ENCODE assay signal across 9 cellular contexts in genomic region chr11:45665933-45666647, GRCh38. TPM values are rescaled to one million over a fixed set of nuclear protein-coding genes. Genes with fewer than 3 reads are reported as not detected.
DNase-seq lines count a peak whose midpoint lies in the region; ATAC-seq and TF ChIP-seq lines count a peak whose summit lies in the region.
"Had no signal": no experiment of that assay in that cellular context is flagged by ENCODE, and none has a peak within 500 bp of the region (broad histone marks: within the 10 kb centered on the region; RNA-seq: fewer than 3 reads in every experiment).

No MANE protein-coding gene starts in this region.

- TF ChIP-seq CTCF in endodermal cell (conservative IDR thresholded peaks at IDR 0.05): no peak
- no peak for TF ChIP-seq CTCF in neural progenitor cell (IDR thresholded peaks at IDR 0.05)

- H2AFZ ChIP-seq in ACC112 (ENCODE audit: low read length, unreplicated experiment) (peak overlapping the region; percentile 70), neural progenitor cell (replicated peaks) (peak overlapping the region; percentile 94)

- H3K9ac ChIP-seq in endodermal cell (ENCODE audit: extremely low read depth, low read length, poor library complexity, severe bottlenecking): no peak overlapping the region
- H3K9ac ChIP-seq in neural progenitor cell: no peak overlapping the region

- H3K4me3 ChIP-seq in ACC112 (ENCODE audit: low read depth, low read length) (peak overlapping the region; percentile 67), endodermal cell (ENCODE audit: low read length) (no peak overlapping the region), neural progenitor cell (peak overlapping the region; percentile 85)

- H3K27me3 Mint-ChIP-seq in IgD-negative memory B cell (peaks cover 48% of the 10 kb centered on the region), endodermal cell (ENCODE audit: insufficient read depth) (peaks cover 59% of the 10 kb centered on the region), neural progenitor cell (ENCODE audit: insufficient read depth, low read depth) (peaks cover 40% of the 10 kb centered on the region)

- H3K4me3 Mint-ChIP-seq in IgD-negative memory B cell (peak overlapping the region; percentile 17 to 80 (median 58)), endodermal cell (peak overlapping the region; percentile 54), neural progenitor cell (peak overlapping the region; percentile 86)

- H3K4me2 ChIP-seq in neural progenitor cell: peak overlapping the region; percentile 98

- H3K27ac ChIP-seq in ACC112 (ENCODE audit: low read depth, low read length) (no peak overlapping the region), endodermal cell (ENCODE audit: low read depth, low read length) (no peak overlapping the region), neural progenitor cell (no peak overlapping the region)

- peaks cover 33% of the 10 kb centered on the region for H3K4me1 ChIP-seq in ACC112 (ENCODE audit: control insufficient read depth, insufficient read depth, low read length, unreplicated experiment)
- peaks cover under 1% of the 10 kb centered on the region for H3K4me1 ChIP-seq in endodermal cell (ENCODE audit: control insufficient read depth, insufficient read depth, low read length)
- H3K4me1 ChIP-seq in neural progenitor cell: peaks cover 27% of the 10 kb centered on the region

- DNase-seq in endodermal cell (no peak), neural progenitor cell (ENCODE audit: low spot score) (no peak), NCI-H446 treated with DMSO at 0.1 percent for 48 hours (lab: John Stamatoyannopoulos, UW) (no peak), SIG-M5 treated with dmso at 0.1 percent for 504 hours (lab: John Stamatoyannopoulos, UW; ENCODE audit: unreplicated experiment) (no peak), NCI-H128 (lab: John Stamatoyannopoulos, UW; ENCODE audit: unreplicated experiment) (no peak)
- DNase-seq: NCI-H187 treated with DMSO at 0.1 percent for 48 hours had no signal

- H3K36me3 ChIP-seq in ACC112 (ENCODE audit: insufficient read depth, low read length) (no peaks in the 10 kb centered on the region), endodermal cell (ENCODE audit: control insufficient read depth, insufficient read depth, low read length) (no peaks in the 10 kb centered on the region), neural progenitor cell (no peaks in the 10 kb centered on the region)

- H4K20me1 ChIP-seq in neural progenitor cell (ENCODE audit: low read depth): peaks cover 21% of the 10 kb centered on the region

- H3K4me1 Mint-ChIP-seq in IgD-negative memory B cell (peaks cover 0 to 2% (median 0%) of the 10 kb centered on the region in 3 donors), endodermal cell (peaks cover 6% of the 10 kb centered on the region), neural progenitor cell (peaks cover 37% of the 10 kb centered on the region)

- H3K27ac Mint-ChIP-seq in IgD-negative memory B cell (no peak overlapping the region), endodermal cell (no peak overlapping the region), neural progenitor cell (no peak overlapping the region)

- H3K9me3 ChIP-seq in endodermal cell (ENCODE audit: control insufficient read depth, low read length): no peaks in the 10 kb centered on the region
- no peaks in the 10 kb centered on the region for H3K9me3 ChIP-seq in neural progenitor cell (ENCODE audit: low read depth)

- no peaks in the 10 kb centered on the region; the same call in 1 of the 2 replicates for H3K27me3 ChIP-seq in ACC112 (ENCODE audit: insufficient read depth, low read length)
- peaks cover 53% of the 10 kb centered on the region for H3K27me3 ChIP-seq in endodermal cell (ENCODE audit: control insufficient read depth, insufficient read depth, low read length, poor library complexity, severe bottlenecking)
- H3K27me3 ChIP-seq in neural progenitor cell: peaks cover 86% of the 10 kb centered on the region

- peaks cover 7% of the 10 kb centered on the region for H3K79me2 ChIP-seq in ACC112 (ENCODE audit: control insufficient read depth, insufficient read depth, low read length, unreplicated experiment)
- H3K79me2 ChIP-seq in neural progenitor cell (ENCODE audit: low read depth): no peaks in the 10 kb centered on the region

- H3F3A ChIP-seq in neural progenitor cell (ENCODE audit: low read depth): peaks cover 26% of the 10 kb centered on the region

- no peak for ATAC-seq in GM21717 (IDR thresholded peaks at IDR 0.05; ENCODE audit: unreplicated experiment)

- H3K9me3 Mint-ChIP-seq in IgD-negative memory B cell (no peaks in the 10 kb centered on the region), endodermal cell (no peaks in the 10 kb centered on the region), neural progenitor cell (no peaks in the 10 kb centered on the region)

- H3K36me3 Mint-ChIP-seq in IgD-negative memory B cell (no peaks in the 10 kb centered on the region), endodermal cell (ENCODE audit: low read depth) (no peaks in the 10 kb centered on the region), neural progenitor cell (no peaks in the 10 kb centered on the region)

- 31 to 54% methylated on average over 5 to 10 of the region's 10 CpGs for WGBS in endodermal cell (ENCODE audit: insufficient coverage in 1 of 2, insufficient read length in 1 of 2), 2 experiments

RNA-seq across cellular contexts. Expression of gene CHST1, which starts 0.7 kb away (rescaled TPM):
- polyA plus RNA-seq in IgD-negative memory B cell: not detected
- 1 to 10 TPM in 1 of 2 donors, under 1 TPM in 1; 0.95 to 1.6 TPM for total RNA-seq in endodermal cell
- 3.1 TPM for polyA plus RNA-seq in endodermal cell (2013, experiment 1 of 2)
- 3.4 TPM for polyA plus RNA-seq in endodermal cell (2013, experiment 2 of 2)
- total RNA-seq in neural progenitor cell (ENCODE audit: low replicate concordance): 0.53 TPM in 1 of 2 replicates, not detected in the other
